In genomic region chr16:22813946-22814325, GRCh38 we compare ENCODE assay signal across 9 cellular contexts. TPM values are rescaled to one million over a fixed set of nuclear protein-coding genes. Genes with fewer than 3 reads are reported as not detected.
DNase-seq lines count a peak whose midpoint lies in the region; ATAC-seq, FAIRE-seq and TF ChIP-seq lines count a peak whose summit lies in the region.
"Had no signal": no experiment of that assay in that cellular context is flagged by ENCODE, and none has a peak within 500 bp of the region (broad histone marks: within the 10 kb centered on the region; RNA-seq: fewer than 3 reads in every experiment).

HS3ST2 (plus strand) TSS chr16:22814162; CDS start chr16:22814611, 449 bp downstream.

- intact Hi-C loops in activated CD4-positive, alpha-beta T cell treated with anti-CD3 and anti-CD28 coated beads for 36 hours (cut with DNase I, micrococcal nuclease), result loop anchor here in 1 of 2 experiments (2.0 kb wide), 1 partner anchor 135 kb away; no protein-coding TSS in a partner anchor
- intact Hi-C loops in breast epithelium (cut with DNase I; ENCODE audit: low total_unique reads), result no loop called here
- intact Hi-C loops in kidney (cut with DNase I), result no loop called here
- intact Hi-C loops in tibial artery (cut with DNase I; ENCODE audit: low total_unique reads), result no loop called here

- POLR2A ChIA-PET in activated CD4-positive, alpha-beta T cell treated with anti-CD3 and anti-CD28 coated beads for 36 hours (lab: Charles Lee), result no interaction called here

- H3K36me3 Mint-ChIP-seq in activated CD4-positive, alpha-beta T cell treated with anti-CD3 and anti-CD28 coated beads for 36 hours (ENCODE audit: low read depth), result no peaks in the 10 kb centered on the region

- FAIRE-seq in kidney (lab: Jason Lieb, UNC), result no peak

- no peak within 1 kb of the TSS for H3K4me3 Mint-ChIP-seq in activated CD4-positive, alpha-beta T cell treated with anti-CD3 and anti-CD28 coated beads for 36 hours

- no peak within 1 kb of the TSS for H3K9ac ChIP-seq in kidney (ENCODE audit: low read length in 2 of 2)

- no peaks in the 10 kb centered on the region for H3K9me3 Mint-ChIP-seq in activated CD4-positive, alpha-beta T cell treated with anti-CD3 and anti-CD28 coated beads for 36 hours (ENCODE audit: low read depth)

- H3K4me3 ChIP-seq in breast epithelium, result peak within 1 kb of the TSS; percentile 46 to 81 (median 67)
- peak within 1 kb of the TSS in 1 of 2 donors; percentile 17 for H3K4me3 ChIP-seq in kidney (ENCODE audit: low read length in 2 of 2)
- H3K4me3 ChIP-seq in tibial artery, result peak within 1 kb of the TSS; percentile 55 to 60

- H3K4me1 ChIP-seq in breast epithelium (no peaks in the 10 kb centered on the region), kidney (ENCODE audit: control insufficient read depth in 1 of 2, insufficient read depth in 1 of 2, low read depth in 1 of 2, low read length in 2 of 2) (peaks cover 0 to 5% of the 10 kb centered on the region in 2 donors), tibial artery (peaks cover 0 to 30% (median 24%) of the 10 kb centered on the region in 4 donors)

- H3K27me3 Mint-ChIP-seq in activated CD4-positive, alpha-beta T cell treated with anti-CD3 and anti-CD28 coated beads for 36 hours, result peaks cover 36% of the 10 kb centered on the region

- no peak for TF ChIP-seq POLR2A in breast epithelium (IDR thresholded peaks at IDR 0.05)

- TF ChIP-seq CTCF in breast epithelium (IDR thresholded peaks at IDR 0.05), result no peak
- TF ChIP-seq CTCF in kidney (IDR thresholded peaks at IDR 0.05; ENCODE audit: borderline replicate concordance, extremely low read depth, insufficient read depth), result no peak
- peak in 1 of 2 experiments; percentile 41 for TF ChIP-seq CTCF in tibial artery (IDR thresholded peaks at IDR 0.05)

- H3K9me3 ChIP-seq in breast epithelium, result no peaks in the 10 kb centered on the region
- H3K9me3 ChIP-seq in kidney (ENCODE audit: control insufficient read depth in 1 of 2, low read length in 2 of 2), result no peaks in the 10 kb centered on the region
- no peaks in the 10 kb centered on the region for H3K9me3 ChIP-seq in tibial artery

- H3K36me3 ChIP-seq in breast epithelium (no peaks in the 10 kb centered on the region), kidney (ENCODE audit: control insufficient read depth in 1 of 2, insufficient read depth in 2 of 2, low read length in 2 of 2) (no peaks in the 10 kb centered on the region), tibial artery (no peaks in the 10 kb centered on the region)

- peaks cover 7% of the 10 kb centered on the region for H3K4me1 Mint-ChIP-seq in activated CD4-positive, alpha-beta T cell treated with anti-CD3 and anti-CD28 coated beads for 36 hours

- peaks cover 5 to 56% of the 10 kb centered on the region in 2 donors for H3K27me3 ChIP-seq in breast epithelium
- H3K27me3 ChIP-seq in tibial artery, result peaks cover 0 to 31% of the 10 kb centered on the region in 2 donors

- peak; percentile 31 for DNase-seq in activated CD4-positive, alpha-beta T cell treated with anti-CD3 and anti-CD28 coated beads for 36 hours
- DNase-seq in activated CD4-positive, alpha-beta T cell treated with anti-CD3 and anti-CD28 coated beads, Interleukin-2, amount 50 U/mL, for 48 hours, result no peak
- DNase-seq in breast epithelium (ENCODE audit: low spot score in 2 of 2) (no peak), kidney (peak; percentile 80), tibial artery (peak; percentile 36 to 76), NCI-H2081 (lab: John Stamatoyannopoulos, UW) (no peak)

- no peak for ATAC-seq in activated CD4-positive, alpha-beta T cell treated with anti-CD3 and anti-CD28 coated beads for 36 hours
- ATAC-seq in GM21576 (IDR thresholded peaks at IDR 0.05; ENCODE audit: unreplicated experiment), result no peak
- no peak for ATAC-seq in GM19397 (IDR thresholded peaks at IDR 0.05; ENCODE audit: unreplicated experiment)

- CTCF ChIA-PET in activated CD4-positive, alpha-beta T cell treated with anti-CD3 and anti-CD28 coated beads for 36 hours (lab: Charles Lee), result no interaction called here

- H3K27ac Mint-ChIP-seq in activated CD4-positive, alpha-beta T cell treated with anti-CD3 and anti-CD28 coated beads for 36 hours, result no peak within 1 kb of the TSS

- no peak within 1 kb of the TSS for H3K27ac ChIP-seq in breast epithelium
- H3K27ac ChIP-seq in kidney (ENCODE audit: low read depth in 2 of 2, low read length in 2 of 2), result no peak within 1 kb of the TSS
- peak within 1 kb of the TSS; percentile 11 to 41 for H3K27ac ChIP-seq in tibial artery
- H3K27ac ChIP-seq: C4-2B had no signal

RNA-seq across cellular contexts. Expression of gene HS3ST2, which starts in this region (rescaled TPM):
- total RNA-seq in activated CD4-positive, alpha-beta T cell treated with anti-CD3 and anti-CD28 coated beads for 36 hours, result not detected
- total RNA-seq in breast epithelium, result 1 to 10 TPM in 2 of 3 donors, under 1 TPM in 1; 0.33 to 9.1 (median 7.3) TPM
- total RNA-seq in kidney, result 1.5 TPM
- polyA plus RNA-seq in kidney (ENCODE audit: insufficient read depth, low read depth, low replicate concordance), result not detected

Comparison
In these comparisons a context has a peak if more than half of its experiments do, and no peak if none do; other contexts are left out.
1. Peak in DNase-seq in activated CD4-positive, alpha-beta T cell treated with anti-CD3 and anti-CD28 coated beads for 36 hours; RNA of the gene not detected or under 1 TPM.
2. DNase-seq: peak in kidney (single experiment) and tibial artery (2 of 2); none in activated CD4-positive, alpha-beta T cell treated with anti-CD3 and anti-CD28 coated beads, Interleukin-2, amount 50 U/mL, for 48 hours (0 of 2), breast epithelium (0 of 2) and NCI-H2081 (0 of 2).
3. H3K27ac ChIP-seq: peak in tibial artery (2 of 2); none in breast epithelium (0 of 2) and kidney (0 of 2).